32 cellular contexts compared by ENCODE assay signal in the genomic region with DNA sequence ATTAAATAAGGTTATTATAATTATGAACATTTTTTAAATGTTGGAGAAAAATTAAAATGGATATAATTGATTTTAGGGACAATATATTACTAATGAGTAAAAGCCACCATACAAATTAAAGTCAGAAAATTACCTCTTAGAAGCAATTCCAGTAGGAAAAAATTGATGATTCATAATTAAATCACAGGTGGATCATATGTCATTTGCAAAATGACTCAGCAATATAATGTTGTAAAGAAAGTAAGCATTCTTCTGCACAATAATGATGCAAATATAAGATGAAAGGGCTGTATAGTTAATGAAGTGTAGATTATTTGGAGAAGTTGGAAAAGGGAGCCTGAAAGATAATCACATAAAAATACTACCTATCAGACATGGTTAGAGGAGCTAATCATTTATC. TPM values are rescaled to one million over a fixed set of nuclear protein-coding genes. Genes with fewer than 3 reads are reported as not detected.
DNase-seq lines count a peak whose midpoint lies in the region; ATAC-seq, FAIRE-seq and TF ChIP-seq lines count a peak whose summit lies in the region.
"Had no signal": no experiment of that assay in that cellular context is flagged by ENCODE, and none has a peak within 500 bp of the region (broad histone marks: within the 10 kb centered on the region; RNA-seq: fewer than 3 reads in every experiment).

No MANE protein-coding gene starts in this region.

- no peak overlapping the region for H4K91ac ChIP-seq in H1 (replicated peaks; ENCODE audit: insufficient read length, low read length)

- H3K27ac Mint-ChIP-seq in immature natural killer cell (no peak overlapping the region), T-helper 17 cell (no peak overlapping the region)
- H3K27ac Mint-ChIP-seq: activated T-cell treated with anti-CD3 and anti-CD28 coated beads, Interleukin-2, amount 50 U/mL, for 72 hours; dendritic cell treated with granulocyte-macrophage colony-stimulating factor and Interleukin-4, amounts not matched to agents 40 ng/mL and 50 ng/mL, for 4 days; naive thymus-derived CD8-positive, alpha-beta T cell; progenitor cell of endocrine pancreas had no signal

- H3K4me1 Mint-ChIP-seq in immature natural killer cell (no peaks in the 10 kb centered on the region), T-helper 17 cell (no peaks in the 10 kb centered on the region)
- H3K4me1 Mint-ChIP-seq: naive thymus-derived CD8-positive, alpha-beta T cell had no signal

- H3K4me2 ChIP-seq in H1 (ENCODE audit: insufficient read depth in 1 of 2, low read depth in 2 of 2, low read length in 2 of 2): no peak overlapping the region

- no peak overlapping the region for H3K4me3 ChIP-seq in H1 (ENCODE audit: extremely low read depth in 1 of 4, insufficient read depth in 2 of 4, low read depth in 3 of 4, low read length in 4 of 4)
- H3K4me3 ChIP-seq: heart left ventricle had no signal

- no peak for TF ChIP-seq POLR2A in H1 (IDR thresholded peaks at IDR 0.05; ENCODE audit: control extremely low read depth in 1 of 2, low read depth in 2 of 2, low read length in 2 of 2)
- TF ChIP-seq POLR2A in GM12891 (IDR thresholded peaks at IDR 0.05; ENCODE audit: low read depth, low read length): no peak

- no peak overlapping the region for H3K18ac ChIP-seq in H1 (ENCODE audit: extremely low read depth, low read length)

- CTCF ChIA-PET in H1 (lab: Charles Lee; ENCODE audit: partially characterized antibody): interaction anchor here (1.8 kb wide), 1 partner anchor 10 kb away, joined by 5 read pairs; no protein-coding TSS in a partner anchor

- no peak overlapping the region for H3K14ac ChIP-seq in H1 (ENCODE audit: insufficient read length)

- no peaks in the 10 kb centered on the region for H3K79me1 ChIP-seq in H1 (ENCODE audit: low read depth, low read length)

- H2BK15ac ChIP-seq in H1 (ENCODE audit: low read length): no peak overlapping the region

- no peak overlapping the region for H3K9ac ChIP-seq in H1 (replicated peaks in 1 of 4; ENCODE audit: extremely low read depth in 1 of 4, low read depth in 3 of 4, low read length in 3 of 4)

- H3K4ac ChIP-seq in H1 (replicated peaks; ENCODE audit: insufficient read length, low read depth, low read length): no peak overlapping the region

- H2BK12ac ChIP-seq in H1 (ENCODE audit: low read depth, low read length): no peak overlapping the region

- H3K27me3 Mint-ChIP-seq in immature natural killer cell (ENCODE audit: low read depth in 3 of 3) (peaks cover 0 to 1% (median under 1%) of the 10 kb centered on the region in 3 donors), T-helper 17 cell (peaks cover 20% of the 10 kb centered on the region)

- TF ChIP-seq RAD21 in H1 (IDR thresholded peaks at IDR 0.05 in 1 of 2, conservative IDR thresholded peaks at IDR 0.05 in 1 of 2; ENCODE audit: low read depth in 2 of 2, low read length in 2 of 2): no peak

- H4K20me1 ChIP-seq in H1 (replicated peaks in 1 of 2; ENCODE audit: control insufficient read depth in 1 of 2, insufficient read depth in 2 of 2, low read length in 2 of 2): no peaks in the 10 kb centered on the region

- H3K79me2 ChIP-seq in H1 (ENCODE audit: control insufficient read depth in 1 of 2, insufficient read depth in 2 of 2, low read length in 2 of 2): no peaks in the 10 kb centered on the region

- no peak overlapping the region for H2AK5ac ChIP-seq in H1 (ENCODE audit: low read depth, low read length)

- no peak overlapping the region for H2AFZ ChIP-seq in H1 (ENCODE audit: low read length)

- POLR2A ChIA-PET in H1 (lab: Charles Lee; ENCODE audit: partially characterized antibody): no interaction called here

- peaks cover 0 to 1% (median 0%) of the 10 kb centered on the region in 6 donors for H3K9me3 Mint-ChIP-seq in immature natural killer cell
- H3K9me3 Mint-ChIP-seq: activated T-cell treated with anti-CD3 and anti-CD28 coated beads, Interleukin-2, amount 50 U/mL, for 72 hours; dendritic cell treated with granulocyte-macrophage colony-stimulating factor and Interleukin-4, amounts not matched to agents 40 ng/mL and 50 ng/mL, for 4 days; naive thymus-derived CD8-positive, alpha-beta T cell had no signal

- H2BK120ac ChIP-seq in H1 (replicated peaks; ENCODE audit: low read depth, low read length): no peak overlapping the region

- peak; percentile 2 for DNase-seq in ACHN
- DNase-seq in HCEC 1CT: peak; percentile 49
- peak; percentile 12 for DNase-seq in RPMI7951 (ENCODE audit: low read depth)
- no peak for DNase-seq in H1 (ENCODE audit: low read depth in 1 of 2, low spot score in 2 of 2)
- no peak for DNase-seq in NCI-H510A treated with DMSO at 0.1 percent for 48 hours (lab: John Stamatoyannopoulos, UW)
- DNase-seq in GM12891 (ENCODE audit: insufficient read length, low spot score): no peak
- DNase-seq in immature natural killer cell: no peak
- no peak for DNase-seq in T-helper 17 cell
- DNase-seq: activated CD4-positive, alpha-beta T cell treated with anti-CD3 and anti-CD28 coated beads, Interleukin-2, amount 50 U/mL, for 48 hours; activated naive CD4-positive, alpha-beta T cell; activated T-cell treated with anti-CD3 and anti-CD28 coated beads, Interleukin-2, amount 50 U/mL, for 72 hours; DMS79 treated with DMSO at 0.1 percent for 48 hours; heart left ventricle; KBM-7; kidney; MM.1S; naive thymus-derived CD8-positive, alpha-beta T cell; NCI-H2029 treated with DMSO at 0.1 percent for 48 hours; NCI-H345; NCI-H748 treated with DMSO at 0.1 percent for 48 hours; nucleus accumbens; stimulated activated CD4-positive, alpha-beta T cell treated with anti-CD3 and anti-CD28 coated beads, Interleukin-4, amount 100 ng/mL, for 24 hours; T-helper 2 cell; trophoblast cell had no signal

- no peak for TF ChIP-seq CTCF in H1 (IDR thresholded peaks at IDR 0.05; ENCODE audit: control extremely low read depth in 1 of 3, insufficient read depth in 1 of 3, low read depth in 1 of 3, low read length in 3 of 3)

- no peak overlapping the region for H4K5ac ChIP-seq in H1 (ENCODE audit: insufficient read length, low read depth, low read length)

- FAIRE-seq in H1 (lab: Jason Lieb, UNC): no peak
- no peak for FAIRE-seq in GM12891 (lab: Jason Lieb, UNC)

- no peak overlapping the region for H2BK5ac ChIP-seq in H1 (ENCODE audit: low read depth, low read length)

- H3K4me3 Mint-ChIP-seq in immature natural killer cell (no peak overlapping the region), T-helper 17 cell (no peak overlapping the region)
- H3K4me3 Mint-ChIP-seq: activated T-cell treated with anti-CD3 and anti-CD28 coated beads, Interleukin-2, amount 50 U/mL, for 72 hours; dendritic cell treated with granulocyte-macrophage colony-stimulating factor and Interleukin-4, amounts not matched to agents 40 ng/mL and 50 ng/mL, for 4 days; naive thymus-derived CD8-positive, alpha-beta T cell had no signal

- no peaks in the 10 kb centered on the region for H3K27me3 ChIP-seq in H1 (replicated peaks in 1 of 4; ENCODE audit: control insufficient read depth in 3 of 4, extremely low read depth in 1 of 4, insufficient read depth in 3 of 4, low read length in 3 of 4)

- in situ Hi-C loops in ACHN (cut with HindIII; ENCODE audit: low pct_ligation_motif_present, low pct_unique_long_range_greater_than_20kb, low sequenced_read_pairs): no loop called here

- no peaks in the 10 kb centered on the region; the same call in 1 of the 2 replicates for H3K23me2 ChIP-seq in H1 (ENCODE audit: low read depth, low read length)

- H2BK20ac ChIP-seq in H1 (ENCODE audit: low read length): no peak overlapping the region

- no peak for TF ChIP-seq EP300 in H1 (IDR thresholded peaks at IDR 0.05; ENCODE audit: borderline replicate concordance in 1 of 2, low read depth in 2 of 2, low read length in 2 of 2)

- H3K9me3 ChIP-seq in H1 (ENCODE audit: insufficient read depth in 2 of 2, low read depth in 1 of 2, low read length in 1 of 2) (no peaks in the 10 kb centered on the region), T-helper 17 cell (ENCODE audit: control insufficient read depth, low read length, poor library complexity, severe bottlenecking) (no peaks in the 10 kb centered on the region)
- H3K9me3 ChIP-seq: heart left ventricle had no signal

- H3K36me3 Mint-ChIP-seq in immature natural killer cell (no peaks in the 10 kb centered on the region), T-helper 17 cell (ENCODE audit: low read depth) (peaks cover under 1% of the 10 kb centered on the region)
- H3K36me3 Mint-ChIP-seq: naive thymus-derived CD8-positive, alpha-beta T cell had no signal

- no peak overlapping the region for H3K56ac ChIP-seq in H1 (replicated peaks; ENCODE audit: insufficient read length, low read depth, low read length)

- no peak overlapping the region for H3K27ac ChIP-seq in H1 (ENCODE audit: low read depth, low read length)
- H3K27ac ChIP-seq: heart left ventricle had no signal

- H3K4me1 ChIP-seq in H1 (replicated peaks in 1 of 4; ENCODE audit: control insufficient read depth in 3 of 4, insufficient read depth in 4 of 4, low read length in 3 of 4): no peaks in the 10 kb centered on the region
- H3K4me1 ChIP-seq: heart left ventricle had no signal

- ATAC-seq in T-helper 17 cell: no peak
- ATAC-seq: activated CD4-positive, CD25-positive, alpha-beta regulatory T cell treated with anti-CD3 and anti-CD28 coated beads, Interleukin-2, amount 50 U/mL, for 24 hours; activated T-cell treated with anti-CD3 and anti-CD28 coated beads, Interleukin-2, amount 50 U/mL, for 72 hours; esophagus mucosa; heart left ventricle; naive thymus-derived CD8-positive, alpha-beta T cell; sciatic nerve had no signal

- no peak overlapping the region for H4K8ac ChIP-seq in H1 (ENCODE audit: extremely low read depth, insufficient read depth, low read length)

- H3K23ac ChIP-seq in H1 (ENCODE audit: insufficient read length): no peak overlapping the region

- no peaks in the 10 kb centered on the region; a peak in 1 of 8 replicates for H3K36me3 ChIP-seq in H1 (ENCODE audit: control insufficient read depth in 2 of 4, insufficient read depth in 4 of 4, low read length in 3 of 4)
- H3K36me3 ChIP-seq: heart left ventricle had no signal

TF ChIP-seq in H1, 55 proteins besides CTCF, POLR2A, EP300 and RAD21 (continues in another document):
- no peak for TF ChIP-seq CHD1 (IDR thresholded peaks at IDR 0.05; ENCODE audit: low read depth, low read length)

TF ChIP-seq in GM12891, 5 proteins besides CTCF, POLR2A, EP300 and RAD21 (continues in another document):
- TF ChIP-seq SPI1 (IDR thresholded peaks at IDR 0.05; ENCODE audit: low read depth, low read length): no peak

RNA-seq across cellular contexts. Expression of a gene that starts 25.8 kb away (rescaled TPM):
- total RNA-seq in RPMI7951 (2014; rRNA removed; shearing (Covaris generic)): 0.20 TPM in 1 of 2 replicates, not detected in the other
- not detected in 2 replicates for total RNA-seq in H1 (2021; fragmentation: NEBNext Ultra II Directional; extraction: Animal tissue kit (Norgen Biotek cat#: 25700))
- not detected in 2 replicates for polyA plus RNA-seq in H1 (2011; rRNA removed)
- 0.04 TPM for polyA plus RNA-seq in H1 (2011; cell fraction: cytosol; rRNA removed)
- not detected for polyA plus RNA-seq in H1 (2011; cell fraction: nucleus; rRNA removed)
- not detected in 4 replicates for polyA plus RNA-seq in H1 (2012, experiment 1 of 2)
- polyA plus RNA-seq in H1 (2012, experiment 2 of 2): not detected
- 0.04 TPM for polyA plus RNA-seq in H1 (2013, experiment 1 of 2)
- 0.02 TPM for polyA plus RNA-seq in H1 (2013, experiment 2 of 2)
- polyA minus RNA-seq in H1 (2011; rRNA and poly(A)+ RNA removed): not detected in 2 replicates
- polyA minus RNA-seq in H1 (2011; cell fraction: cytosol; rRNA and poly(A)+ RNA removed): not detected
- polyA minus RNA-seq in H1 (2011; cell fraction: nucleus; rRNA and poly(A)+ RNA removed): not detected
- polyA plus RNA-seq in GM12891 (2012; ENCODE audit: low read depth, missing spikeins): 0.04 TPM
- not detected for polyA plus RNA-seq in immature natural killer cell
- not detected for total RNA-seq in T-helper 17 cell
- total RNA-seq: esophagus mucosa; HT-29; naive thymus-derived CD8-positive, alpha-beta T cell; progenitor cell of endocrine pancreas; sciatic nerve; subcutaneous adipose tissue had no signal
- polyA plus RNA-seq: BJ; naive thymus-derived CD8-positive, alpha-beta T cell had no signal

Comparison
In these comparisons a context has a peak if more than half of its experiments do, and no peak if none do; other contexts are left out.
1. DNase-seq: peak in ACHN (single experiment), HCEC 1CT (single experiment) and RPMI7951 (single experiment); none in H1 (0 of 2), NCI-H510A treated with DMSO at 0.1 percent for 48 hours (single experiment), GM12891 (single experiment), immature natural killer cell (0 of 3) and T-helper 17 cell (0 of 3).